ENCODE assay signal across 28 cellular contexts in genomic region chr1:41704189-41704588, GRCh38.
"Had no signal": no experiment of that assay in that cellular context is flagged by ENCODE, and none has a peak within 500 bp of the region (broad histone marks: within the 10 kb centered on the region; RNA-seq: fewer than 3 reads in every experiment).

No MANE protein-coding gene starts in this region.

- ATAC-seq: activated CD4-positive, alpha-beta T cell treated with anti-CD3 and anti-CD28 coated beads for 36 hours; gastrocnemius medialis; sciatic nerve; stimulated activated naive B cell treated with anti-CD40 and anti-IgM and Interleukin-4, amounts not matched to agents 10 μg/mL and 1 μg/mL and 100 μg/mL, for 72 hours; upper lobe of right lung; WTC11 had no signal

- H3K4me3 ChIP-seq: breast epithelium, colonic mucosa, esophagus squamous epithelium, gastrocnemius medialis, smooth muscle cell, thoracic aorta, upper lobe of right lung had no signal

- H3K9me3 ChIP-seq: breast epithelium, colonic mucosa, esophagus squamous epithelium, gastrocnemius medialis, thoracic aorta, upper lobe of right lung had no signal

- DNase-seq: activated CD4-positive, alpha-beta T cell treated with anti-CD3 and anti-CD28 coated beads for 36 hours; activated CD4-positive, alpha-beta T cell treated with anti-CD3 and anti-CD28 coated beads, Interleukin-2, amount 50 U/mL, for 4 hours; activated CD8-positive, alpha-beta memory T cell treated with anti-CD3 and anti-CD28 coated beads for 24 hours; activated CD8-positive, alpha-beta memory T cell treated with anti-CD3 and anti-CD28 coated beads, Interleukin-2, amount 50 U/mL, for 4 hours; activated naive CD4-positive, alpha-beta T cell treated with anti-CD3 and anti-CD28 coated beads for 36 hours; activated naive CD8-positive, alpha-beta T cell treated with anti-CD3 and anti-CD28 coated beads, Interleukin-2, amount 10 ng/mL, durations not matched to agents 7 days and 5 days; activated T-cell treated with anti-CD3 and anti-CD28 coated beads, Interleukin-2, amount 50 U/mL, for 24 hours; amniotic stem cell; colonic mucosa; endodermal cell; esophagus squamous epithelium; gastrocnemius medialis; head of caudate nucleus; left cardiac atrium; midbrain; nephron progenitor cell; nucleus accumbens; stimulated activated CD4-positive, alpha-beta T cell treated with anti-CD3 and anti-CD28 coated beads, Interleukin-15, amount 100 ng/mL, for 24 hours; stimulated activated CD8-positive, alpha-beta memory T cell treated with anti-CD3 and anti-CD28 coated beads, Interleukin-4, amount 100 ng/mL, for 48 hours; stimulated activated naive B cell treated with anti-CD40 and anti-IgM and Interleukin-4, amounts not matched to agents 10 μg/mL and 1 μg/mL and 100 μg/mL, for 72 hours; T1000; upper lobe of right lung had no signal

- H3K27ac ChIP-seq: breast epithelium, colonic mucosa, esophagus squamous epithelium, gastrocnemius medialis, parathyroid adenoma, thoracic aorta, upper lobe of right lung had no signal

- H3K27me3 ChIP-seq: breast epithelium, colonic mucosa, esophagus squamous epithelium, gastrocnemius medialis, upper lobe of right lung had no signal

- H3K4me1 ChIP-seq: breast epithelium, colonic mucosa, esophagus squamous epithelium, gastrocnemius medialis, parathyroid adenoma, upper lobe of right lung had no signal

- H3K36me3 ChIP-seq: breast epithelium, colonic mucosa, esophagus squamous epithelium, gastrocnemius medialis, thoracic aorta, upper lobe of right lung had no signal
